ENCODE assay signal across 22 cellular contexts in the genomic region with DNA sequence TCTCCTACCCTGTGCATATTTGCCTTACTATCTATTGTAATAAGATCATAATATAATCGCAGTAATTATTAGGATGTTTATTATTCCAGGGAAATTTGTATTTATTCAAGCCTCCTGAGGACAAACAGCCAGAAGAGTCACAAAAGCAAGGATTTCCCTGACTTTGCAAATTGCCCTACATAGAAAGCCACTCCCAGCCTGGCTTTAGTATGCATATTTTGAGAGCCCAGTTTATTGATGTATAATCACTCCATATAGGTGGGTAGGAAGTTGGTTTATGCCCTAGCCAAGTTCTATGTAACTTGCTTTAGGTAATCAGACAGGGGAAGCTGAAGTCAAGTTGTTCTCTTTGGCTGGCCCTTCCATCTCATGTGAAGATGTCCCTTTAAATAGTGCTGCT.
"Had no signal": no experiment of that assay in that cellular context is flagged by ENCODE, and none has a peak within 500 bp of the region (broad histone marks: within the 10 kb centered on the region; RNA-seq: fewer than 3 reads in every experiment).

No MANE protein-coding gene starts in this region.

- DNase-seq: cerebellar nuclear complex; effector CD8-positive, alpha-beta T cell; endodermal cell; gastrocnemius medialis; head of caudate nucleus; kidney; left lung; mesenchymal stem cell; naive thymus-derived CD8-positive, alpha-beta T cell; nephron progenitor cell; nucleus accumbens; sigmoid colon; stimulated activated CD4-positive, alpha-beta T cell treated with anti-CD3 and anti-CD28 coated beads, Interleukin-12 subunit alpha, Interleukin-12 subunit beta, amount 100 ng/mL, for 4 hours; stimulated activated CD4-positive, alpha-beta T cell treated with anti-CD3 and anti-CD28 coated beads, Interleukin-1b, Interleukin-23, amount 100 ng/mL, for 48 hours; stimulated activated CD4-positive, alpha-beta T cell treated with anti-CD3 and anti-CD28 coated beads, Interleukin-4, amount 100 ng/mL, for 1 hour; stimulated activated CD8-positive, alpha-beta memory T cell treated with anti-CD3 and anti-CD28 coated beads, Interleukin-4, amount 100 ng/mL, for 48 hours; stimulated activated naive CD4-positive, alpha-beta T cell; stimulated activated naive CD8-positive, alpha-beta T cell treated with anti-CD3 and anti-CD28 coated beads, Interleukin-15, amount 100 ng/mL, for 72 hours had no signal

- H3K27ac Mint-ChIP-seq: endodermal cell; mesothelial cell of epicardium; naive thymus-derived CD8-positive, alpha-beta T cell; nephron progenitor cell; stimulated activated naive CD8-positive, alpha-beta T cell treated with anti-CD3 and anti-CD28 coated beads, Interleukin-15, amount 100 ng/mL, for 72 hours had no signal

- H3K4me3 ChIP-seq: gastrocnemius medialis, left lung, prostate gland, right atrium auricular region, sigmoid colon, suprapubic skin had no signal

- H3K36me3 Mint-ChIP-seq: mesothelial cell of epicardium; naive thymus-derived CD8-positive, alpha-beta T cell had no signal

- H3K27me3 ChIP-seq: gastrocnemius medialis, left lung, right atrium auricular region, sigmoid colon, suprapubic skin had no signal

- H3K4me1 ChIP-seq: gastrocnemius medialis, left lung, prostate gland, right atrium auricular region, sigmoid colon had no signal

- H3K27ac ChIP-seq: gastrocnemius medialis, left lung, prostate gland, right atrium auricular region, sigmoid colon had no signal

- H3K9me3 Mint-ChIP-seq: endodermal cell; mesothelial cell of epicardium; nephron progenitor cell; stimulated activated naive CD8-positive, alpha-beta T cell treated with anti-CD3 and anti-CD28 coated beads, Interleukin-15, amount 100 ng/mL, for 72 hours had no signal

- H3K4me3 Mint-ChIP-seq: endodermal cell; mesothelial cell of epicardium; naive thymus-derived CD8-positive, alpha-beta T cell; nephron progenitor cell; stimulated activated naive CD8-positive, alpha-beta T cell treated with anti-CD3 and anti-CD28 coated beads, Interleukin-15, amount 100 ng/mL, for 72 hours had no signal

- ATAC-seq: gastrocnemius medialis; naive thymus-derived CD8-positive, alpha-beta T cell; stimulated activated naive CD8-positive, alpha-beta T cell treated with anti-CD3 and anti-CD28 coated beads, Interleukin-15, amount 100 ng/mL, for 72 hours had no signal

- H3K4me1 Mint-ChIP-seq: mesothelial cell of epicardium; naive thymus-derived CD8-positive, alpha-beta T cell; stimulated activated naive CD8-positive, alpha-beta T cell treated with anti-CD3 and anti-CD28 coated beads, Interleukin-15, amount 100 ng/mL, for 72 hours had no signal

- FAIRE-seq: kidney had no signal

- H3K36me3 ChIP-seq: gastrocnemius medialis, left lung, prostate gland, right atrium auricular region, sigmoid colon, suprapubic skin had no signal

- H3K9me3 ChIP-seq: gastrocnemius medialis, left lung, prostate gland, right atrium auricular region, sigmoid colon, suprapubic skin had no signal
